ENCODE assay signal across 27 cellular contexts in the genomic region with DNA sequence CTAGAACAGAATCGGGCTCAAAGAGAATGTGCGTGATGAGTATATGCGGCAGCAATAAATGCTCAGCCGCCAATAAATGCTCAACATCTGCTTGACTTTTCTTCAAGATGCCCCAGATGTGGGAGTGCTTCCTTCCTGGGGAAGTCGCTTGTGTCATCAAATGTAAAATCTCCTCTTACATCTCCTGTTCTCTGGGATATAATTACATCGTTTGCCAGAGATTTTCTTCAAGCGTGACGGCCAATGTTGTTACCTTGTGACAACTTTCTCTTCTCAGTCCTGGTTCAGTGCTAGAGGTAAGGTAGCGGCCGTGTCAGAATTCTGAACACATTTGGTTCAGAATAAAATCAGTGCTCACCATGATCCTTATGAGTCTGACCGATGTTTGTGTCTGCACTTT.
"Had no signal": no experiment of that assay in that cellular context is flagged by ENCODE, and none has a peak within 500 bp of the region (broad histone marks: within the 10 kb centered on the region; RNA-seq: fewer than 3 reads in every experiment).

No MANE protein-coding gene starts in this region.

- FAIRE-seq: colon, endothelial cell of umbilical vein, islet of Langerhans, urothelium cell line had no signal

- H3K9me3 Mint-ChIP-seq: natural killer cell; neural crest cell; stimulated activated memory B cell treated with anti-CD40 and anti-IgM and Interleukin-4, amounts not matched to agents 10 μg/mL and 1 μg/mL and 100 μg/mL, for 72 hours; stimulated activated naive CD8-positive, alpha-beta T cell treated with anti-CD3 and anti-CD28 coated beads, Interleukin-15, Interleukin-2, amounts not matched to agents 100 ng/mL and 50 ng/mL, for 24 hours had no signal

- DNase-seq: dorsolateral prefrontal cortex; effector CD4-positive, alpha-beta T cell; esophagus squamous epithelium; foreskin melanocyte; glutamatergic neuron; heart right ventricle; hippocampal formation; natural killer cell; spleen; stimulated activated CD4-positive, alpha-beta T cell treated with anti-CD3 and anti-CD28 coated beads, Interleukin-4, amount 100 ng/mL, for 4 hours; upper lobe of left lung had no signal

- H3K4me3 ChIP-seq: dorsolateral prefrontal cortex, esophagus squamous epithelium, heart right ventricle, lung, prostate gland, right atrium auricular region, skin epidermis, spleen, thoracic aorta, tibial nerve, upper lobe of left lung had no signal

- H3K36me3 Mint-ChIP-seq: natural killer cell had no signal

- H3K4me1 ChIP-seq: esophagus squamous epithelium, heart right ventricle, prostate gland, right atrium auricular region, spleen, tibial nerve, upper lobe of left lung had no signal

- H3K27ac ChIP-seq: dorsolateral prefrontal cortex, esophagus squamous epithelium, heart right ventricle, neutrophil, prostate gland, right atrium auricular region, skin epidermis, spleen, thoracic aorta, tibial nerve, upper lobe of left lung had no signal

- H3K27ac Mint-ChIP-seq: memory B cell; natural killer cell; stimulated activated memory B cell treated with anti-CD40 and anti-IgM and Interleukin-4, amounts not matched to agents 10 μg/mL and 1 μg/mL and 100 μg/mL, for 72 hours; stimulated activated naive CD8-positive, alpha-beta T cell treated with anti-CD3 and anti-CD28 coated beads, Interleukin-15, Interleukin-2, amounts not matched to agents 100 ng/mL and 50 ng/mL, for 24 hours had no signal

- ATAC-seq: heart right ventricle; left lobe of liver; natural killer cell; stimulated activated memory B cell treated with anti-CD40 and anti-IgM and Interleukin-4, amounts not matched to agents 10 μg/mL and 1 μg/mL and 100 μg/mL, for 72 hours had no signal

- H3K36me3 ChIP-seq: esophagus squamous epithelium, heart right ventricle, neutrophil, prostate gland, right atrium auricular region, spleen, thoracic aorta, tibial nerve, upper lobe of left lung had no signal

- H3K4me1 Mint-ChIP-seq: memory B cell; natural killer cell; neural crest cell; stimulated activated memory B cell treated with anti-CD40 and anti-IgM and Interleukin-4, amounts not matched to agents 10 μg/mL and 1 μg/mL and 100 μg/mL, for 72 hours had no signal

- H3K27me3 Mint-ChIP-seq: memory B cell; stimulated activated memory B cell treated with anti-CD40 and anti-IgM and Interleukin-4, amounts not matched to agents 10 μg/mL and 1 μg/mL and 100 μg/mL, for 72 hours; stimulated activated naive CD8-positive, alpha-beta T cell treated with anti-CD3 and anti-CD28 coated beads, Interleukin-15, Interleukin-2, amounts not matched to agents 100 ng/mL and 50 ng/mL, for 24 hours had no signal

- H3K4me3 Mint-ChIP-seq: memory B cell; natural killer cell; neural crest cell; stimulated activated memory B cell treated with anti-CD40 and anti-IgM and Interleukin-4, amounts not matched to agents 10 μg/mL and 1 μg/mL and 100 μg/mL, for 72 hours; stimulated activated naive CD8-positive, alpha-beta T cell treated with anti-CD3 and anti-CD28 coated beads, Interleukin-15, Interleukin-2, amounts not matched to agents 100 ng/mL and 50 ng/mL, for 24 hours had no signal

- H3K27me3 ChIP-seq: esophagus squamous epithelium, neutrophil, right atrium auricular region, spleen, tibial nerve, upper lobe of left lung had no signal

- H3K9me3 ChIP-seq: esophagus squamous epithelium, neutrophil, prostate gland, right atrium auricular region, thoracic aorta, upper lobe of left lung had no signal
